8 cellular contexts compared by ENCODE assay signal in genomic region chr2:64831134-64831976, GRCh38.
A peak's percentile ranks its signal among the peaks of the same experiment; 100 is the strongest.
DNase-seq lines count a peak whose midpoint lies in the region; ATAC-seq lines count a peak whose summit lies in the region.

No MANE protein-coding gene starts in this region.

- H3K4me1 Mint-ChIP-seq in activated T-cell treated with anti-CD3 and anti-CD28 coated beads, Interleukin-2, amount 50 U/mL, for 4 hours (ENCODE audit: low read depth), result peaks cover 13% of the 10 kb centered on the region
- peaks cover 5 to 12% of the 10 kb centered on the region in 2 donors for H3K4me1 Mint-ChIP-seq in natural killer cell treated with Interleukin-12 subunit alpha and Interleukin-12 subunit beta and Interleukin-15 and Interleukin-18, amount 100 ng/mL, for 72 hours (ENCODE audit: low read depth in 2 of 2)

- no peaks in the 10 kb centered on the region for H3K27me3 Mint-ChIP-seq in activated T-cell treated with anti-CD3 and anti-CD28 coated beads, Interleukin-2, amount 50 U/mL, for 4 hours (ENCODE audit: low read depth)
- peaks cover 12 to 19% of the 10 kb centered on the region in 2 donors for H3K27me3 Mint-ChIP-seq in natural killer cell treated with Interleukin-12 subunit alpha and Interleukin-12 subunit beta and Interleukin-15 and Interleukin-18, amount 100 ng/mL, for 72 hours

- peak overlapping the region; percentile 61 for H3K4me3 Mint-ChIP-seq in activated T-cell treated with anti-CD3 and anti-CD28 coated beads, Interleukin-2, amount 50 U/mL, for 4 hours
- peak overlapping the region; percentile 66 for H3K4me3 Mint-ChIP-seq in natural killer cell treated with Interleukin-12 subunit alpha and Interleukin-12 subunit beta and Interleukin-15 and Interleukin-18, amount 100 ng/mL, for 72 hours

- ATAC-seq in GM18909 (IDR thresholded peaks at IDR 0.05; ENCODE audit: poor library complexity, unreplicated experiment), result peak; percentile 88
- ATAC-seq in HG03159 (IDR thresholded peaks at IDR 0.05; ENCODE audit: unreplicated experiment), result peak; percentile 75
- peak; percentile 95 for ATAC-seq in activated T-cell treated with anti-CD3 and anti-CD28 coated beads, Interleukin-2, amount 50 U/mL, for 4 hours
- peak; percentile 92 to 95 for ATAC-seq in natural killer cell treated with Interleukin-12 subunit alpha and Interleukin-12 subunit beta and Interleukin-15 and Interleukin-18, amount 100 ng/mL, for 72 hours

- DNase-seq in AML-193 (lab: John Stamatoyannopoulos, UW) (peak; percentile 59 to 68), OCI-M1 (lab: John Stamatoyannopoulos, UW) (peak; percentile 85), fibroblast of gingiva (ENCODE audit: low read depth) (peak; percentile 92)
- peak; percentile 83 for DNase-seq in activated T-cell treated with anti-CD3 and anti-CD28 coated beads, Interleukin-2, amount 50 U/mL, for 4 hours
- DNase-seq in natural killer cell treated with Interleukin-12 subunit alpha and Interleukin-12 subunit beta and Interleukin-15 and Interleukin-18, amount 100 ng/mL, for 72 hours (ENCODE audit: low spot score), result peak; percentile 86
- peak; percentile 89 for DNase-seq in stimulated activated naive CD4-positive, alpha-beta T cell treated with Interleukin-2 at 50 U/mL for 16 hours (lab: John Stamatoyannopoulos, UW)

- H3K27ac Mint-ChIP-seq in natural killer cell treated with Interleukin-12 subunit alpha and Interleukin-12 subunit beta and Interleukin-15 and Interleukin-18, amount 100 ng/mL, for 72 hours, result peak overlapping the region; percentile 63 to 79

- H3K9me3 Mint-ChIP-seq in activated T-cell treated with anti-CD3 and anti-CD28 coated beads, Interleukin-2, amount 50 U/mL, for 4 hours, result no peaks in the 10 kb centered on the region
- H3K9me3 Mint-ChIP-seq in natural killer cell treated with Interleukin-12 subunit alpha and Interleukin-12 subunit beta and Interleukin-15 and Interleukin-18, amount 100 ng/mL, for 72 hours, result no peaks in the 10 kb centered on the region

- no peaks in the 10 kb centered on the region for H3K36me3 Mint-ChIP-seq in activated T-cell treated with anti-CD3 and anti-CD28 coated beads, Interleukin-2, amount 50 U/mL, for 4 hours (ENCODE audit: insufficient read depth)
- no peaks in the 10 kb centered on the region for H3K36me3 Mint-ChIP-seq in natural killer cell treated with Interleukin-12 subunit alpha and Interleukin-12 subunit beta and Interleukin-15 and Interleukin-18, amount 100 ng/mL, for 72 hours

Comparison
In these comparisons a context has a peak if more than half of its experiments do, and no peak if none do; other contexts are left out.
1. Peak in every context shown above with its lines: DNase-seq and ATAC-seq.